Comparison of ENCODE assay signal across 21 cellular contexts in the genomic region with DNA sequence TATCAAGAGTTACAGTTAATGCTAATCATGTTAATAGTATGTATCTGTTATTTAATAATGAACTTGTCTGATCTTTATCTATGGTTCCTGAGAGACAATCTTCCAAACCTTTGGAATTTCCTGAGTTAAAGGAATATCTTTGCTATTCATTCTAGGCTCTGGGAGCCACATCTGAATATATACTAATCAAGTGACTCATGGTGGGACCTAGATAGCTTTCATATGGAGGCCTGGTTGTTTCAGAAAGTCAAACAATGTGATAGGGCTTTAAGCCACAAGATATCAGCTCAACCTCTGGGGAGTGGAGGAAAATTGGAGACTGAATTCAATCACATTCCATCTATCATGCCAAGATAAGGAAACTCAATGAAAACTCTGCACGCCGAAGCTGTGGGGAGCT.
DNase-seq lines count a peak whose midpoint lies in the region; ATAC-seq and TF ChIP-seq lines count a peak whose summit lies in the region.
"Had no signal": no experiment of that assay in that cellular context is flagged by ENCODE, and none has a peak within 500 bp of the region (broad histone marks: within the 10 kb centered on the region; RNA-seq: fewer than 3 reads in every experiment).

No MANE protein-coding gene starts in this region.

- no peaks in the 10 kb centered on the region for H3K27me3 Mint-ChIP-seq in glutamatergic neuron (ENCODE audit: unreplicated experiment)
- H3K27me3 Mint-ChIP-seq: IgD-negative memory B cell had no signal

- H3K27ac ChIP-seq in SK-N-SH (ENCODE audit: low read depth in 2 of 2, low read length in 1 of 2) (no peak overlapping the region), brain microvascular endothelial cell (no peak overlapping the region)
- H3K27ac ChIP-seq: 22Rv1, PC-9 had no signal

- peaks cover 4% of the 10 kb centered on the region for H3F3A ChIP-seq in SK-N-SH (replicated peaks; ENCODE audit: insufficient read depth)

- no peaks in the 10 kb centered on the region for H3K36me3 Mint-ChIP-seq in glutamatergic neuron (ENCODE audit: unreplicated experiment)
- H3K36me3 Mint-ChIP-seq: CD8-positive, alpha-beta T cell; IgD-negative memory B cell had no signal

- no peak for TF ChIP-seq RAD21 in SK-N-SH (IDR thresholded peaks at IDR 0.05; ENCODE audit: low read length)

- H2AFZ ChIP-seq in SK-N-SH (ENCODE audit: low read depth), result no peak overlapping the region
- H2AFZ ChIP-seq: PC-9 had no signal

- no peaks in the 10 kb centered on the region for H4K20me1 ChIP-seq in SK-N-SH (ENCODE audit: insufficient read depth)

- H3K27me3 ChIP-seq in SK-N-SH (ENCODE audit: insufficient read depth) (no peaks in the 10 kb centered on the region), brain microvascular endothelial cell (replicated peaks) (no peaks in the 10 kb centered on the region)

- no peaks in the 10 kb centered on the region for H3K4me1 ChIP-seq in SK-N-SH (ENCODE audit: control insufficient read depth in 1 of 2, insufficient read depth in 2 of 2, low read depth in 1 of 2, low read length in 1 of 2)

- H3K9me2 ChIP-seq in SK-N-SH, result no peaks in the 10 kb centered on the region

- H3K4me3 ChIP-seq in SK-N-SH (ENCODE audit: low read depth in 2 of 2, low read length in 1 of 2), result no peak overlapping the region
- no peak overlapping the region for H3K4me3 ChIP-seq in brain microvascular endothelial cell (ENCODE audit: low read depth, low read length)
- H3K4me3 ChIP-seq in fibroblast of villous mesenchyme (ENCODE audit: low read depth, low read length), result no peak overlapping the region
- H3K4me3 ChIP-seq: PC-9 had no signal

- H3K9ac ChIP-seq in SK-N-SH, result no peak overlapping the region

- 79% methylated on average over 2 of the region's 2 CpGs for WGBS in SK-N-SH (ENCODE audit: low lambda C conversion rate)

- no peak overlapping the region for H3K4me3 Mint-ChIP-seq in glutamatergic neuron (ENCODE audit: unreplicated experiment)
- H3K4me3 Mint-ChIP-seq: CD8-positive, alpha-beta T cell; IgD-negative memory B cell had no signal

- CTCF ChIA-PET in SK-N-SH (lab: Yijun Ruan, JAX) (no interaction called here), HEK293T (lab: Yijun Ruan, JAX) (no interaction called here)

- H3K36me3 ChIP-seq in SK-N-SH (replicated peaks in 1 of 2; ENCODE audit: control insufficient read depth in 1 of 2, insufficient read depth in 2 of 2, low read length in 1 of 2) (no peaks in the 10 kb centered on the region), brain microvascular endothelial cell (replicated peaks) (no peaks in the 10 kb centered on the region)

- H3K27ac Mint-ChIP-seq in glutamatergic neuron (ENCODE audit: unreplicated experiment), result no peak overlapping the region
- H3K27ac Mint-ChIP-seq: CD8-positive, alpha-beta T cell; IgD-negative memory B cell had no signal

- no peaks in the 10 kb centered on the region for H3K4me1 Mint-ChIP-seq in glutamatergic neuron (ENCODE audit: low read depth, unreplicated experiment)
- H3K4me1 Mint-ChIP-seq: IgD-negative memory B cell had no signal

- ATAC-seq in SK-N-SH treated with all-trans-retinoic acid at 6 μM for 48 hours, result no peak
- ATAC-seq: CD8-positive, alpha-beta T cell; HCT116 had no signal

- TF ChIP-seq CTCF in SK-N-SH (IDR thresholded peaks at IDR 0.05) (no peak), brain microvascular endothelial cell (IDR thresholded peaks at IDR 0.05; ENCODE audit: low read depth, low read length, missing control alignments) (no peak), fibroblast of villous mesenchyme (IDR thresholded peaks at IDR 0.05; ENCODE audit: insufficient read depth, low read depth, low read length) (no peak), glutamatergic neuron (IDR thresholded peaks at IDR 0.05; ENCODE audit: partially characterized antibody, unreplicated experiment) (no peak)

- H3K9me3 ChIP-seq in SK-N-SH, result peaks cover 10% of the 10 kb centered on the region

- H3K79me2 ChIP-seq in SK-N-SH (ENCODE audit: insufficient read depth), result no peaks in the 10 kb centered on the region

- peaks cover 4% of the 10 kb centered on the region for H3K9me3 Mint-ChIP-seq in glutamatergic neuron (ENCODE audit: unreplicated experiment)

- TF ChIP-seq EP300 in SK-N-SH (IDR thresholded peaks at IDR 0.05; ENCODE audit: borderline replicate concordance in 1 of 2, low read depth in 1 of 2, low read length in 1 of 2), result no peak

- in situ Hi-C loops in brain microvascular endothelial cell (cut with HindIII; ENCODE audit: low pct_ligation_motif_present, low sequenced_read_pairs), result no loop called here

- no peak overlapping the region for H3K4me2 ChIP-seq in SK-N-SH
- H3K4me2 ChIP-seq: PC-9 had no signal

- POLR2A ChIA-PET in SK-N-SH (lab: Yijun Ruan, JAX), result no interaction called here
- POLR2A ChIA-PET in HEK293T (lab: Yijun Ruan, JAX), result no interaction called here

- DNase-seq in SK-N-SH (no peak), brain microvascular endothelial cell (peak; percentile 16), fibroblast of villous mesenchyme (ENCODE audit: low read depth) (peak; percentile 35), HEK293T (ENCODE audit: extremely low spot score) (no peak), glutamatergic neuron (no peak), epidermal melanocyte (ENCODE audit: insufficient read length, low spot score) (no peak)
- DNase-seq in effector CD8-positive, alpha-beta T cell (lab: John Stamatoyannopoulos, UW), result no peak
- DNase-seq: C1 segment of cervical spinal cord; CD8-positive, alpha-beta T cell; DND-41; GDM1; NCI-H1694; NCI-H2081 treated with DMSO at 0.1 percent for 48 hours; NCI-H446 treated with DMSO at 0.1 percent for 48 hours; NCI-H526 treated with DMSO at 0.1 percent for 48 hours; PC-9; SIG-M5 had no signal

TF ChIP-seq in SK-N-SH, 30 proteins besides CTCF, POLR2A, EP300 and RAD21:
- TF ChIP-seq JUND (IDR thresholded peaks at IDR 0.05) (0 out of 2 replicates have a peak, but pooled peaks have one; percentile 5), NRF1 (IDR thresholded peaks at IDR 0.05; ENCODE audit: low read depth, low read length) (no peak)

TF ChIP-seq in SK-N-SH treated with all-trans-retinoic acid at 6 μM for 48 hours, 23 proteins besides CTCF, POLR2A, EP300 and RAD21 (continues in another document):
- TF ChIP-seq TSHZ2 (CRISPR knock-in tag; IDR thresholded peaks at IDR 0.05), result no peak
- no peak for TF ChIP-seq OSR1 (CRISPR knock-in tag; IDR thresholded peaks at IDR 0.05)
- no peak for TF ChIP-seq PPARA (CRISPR knock-in tag; IDR thresholded peaks at IDR 0.05; ENCODE audit: borderline replicate concordance)
- no peak for TF ChIP-seq TOX (CRISPR knock-in tag; IDR thresholded peaks at IDR 0.05; ENCODE audit: borderline replicate concordance)
- no peak for TF ChIP-seq RARB (CRISPR knock-in tag; IDR thresholded peaks at IDR 0.05)
- no peak for TF ChIP-seq ZC3H10 (CRISPR knock-in tag; IDR thresholded peaks at IDR 0.05)
- no peak for TF ChIP-seq ZNF70 (CRISPR knock-in tag; IDR thresholded peaks at IDR 0.05)

TF ChIP-seq in HEK293T, 16 proteins besides CTCF, POLR2A, EP300 and RAD21:
- no peak for TF ChIP-seq FOXK2 (IDR thresholded peaks at IDR 0.05)

Comparison
In these comparisons a context has a peak if more than half of its experiments do, and no peak if none do; other contexts are left out.
1. DNase-seq: peak in brain microvascular endothelial cell (single experiment) and fibroblast of villous mesenchyme (single experiment); none in SK-N-SH (single experiment), effector CD8-positive, alpha-beta T cell (single experiment), HEK293T (single experiment), glutamatergic neuron (single experiment) and epidermal melanocyte (single experiment).